ENCODE assay signal across 1 cellular context in the genomic region with DNA sequence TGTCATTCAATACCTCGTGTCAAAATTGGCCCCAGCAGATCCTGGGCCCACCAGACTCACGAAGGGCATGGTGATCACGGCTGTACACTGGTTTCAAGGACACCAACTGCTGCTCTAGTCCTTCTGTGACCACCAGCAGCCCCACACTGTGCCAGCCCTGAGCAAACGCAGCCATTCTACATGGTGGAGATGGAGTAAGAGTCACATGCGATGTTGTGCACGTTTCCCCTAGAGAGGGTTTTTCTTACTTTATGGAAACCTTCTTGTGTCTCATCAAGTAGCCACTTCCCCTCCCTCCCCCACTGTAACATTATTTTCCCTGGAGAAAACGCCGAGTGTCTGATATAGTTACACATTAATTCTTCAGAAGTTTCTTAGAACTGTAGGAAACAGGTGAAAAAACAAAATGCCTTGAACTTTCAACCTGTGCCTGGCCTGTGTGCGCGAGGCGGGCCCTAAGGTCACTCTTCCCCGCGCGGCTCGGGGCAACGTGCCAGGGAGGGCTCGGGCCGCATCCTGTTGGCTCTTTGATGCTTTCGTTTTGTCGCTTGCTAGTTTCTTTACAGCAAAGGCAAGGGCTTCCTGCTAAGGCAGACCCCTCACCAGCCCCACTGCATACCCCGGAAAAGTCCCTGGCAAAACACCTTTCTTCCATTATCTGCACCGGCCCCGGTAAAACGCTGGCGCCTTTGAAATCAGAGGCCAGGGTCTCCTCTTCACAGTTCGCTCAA.
TF ChIP-seq lines count a peak whose summit lies in the region.

No MANE protein-coding gene starts in this region.

TF ChIP-seq in HepG2, 621 proteins besides CTCF, POLR2A, EP300 and RAD21 (continued from another document and continues in another):
- TF ChIP-seq, protein P1, sequence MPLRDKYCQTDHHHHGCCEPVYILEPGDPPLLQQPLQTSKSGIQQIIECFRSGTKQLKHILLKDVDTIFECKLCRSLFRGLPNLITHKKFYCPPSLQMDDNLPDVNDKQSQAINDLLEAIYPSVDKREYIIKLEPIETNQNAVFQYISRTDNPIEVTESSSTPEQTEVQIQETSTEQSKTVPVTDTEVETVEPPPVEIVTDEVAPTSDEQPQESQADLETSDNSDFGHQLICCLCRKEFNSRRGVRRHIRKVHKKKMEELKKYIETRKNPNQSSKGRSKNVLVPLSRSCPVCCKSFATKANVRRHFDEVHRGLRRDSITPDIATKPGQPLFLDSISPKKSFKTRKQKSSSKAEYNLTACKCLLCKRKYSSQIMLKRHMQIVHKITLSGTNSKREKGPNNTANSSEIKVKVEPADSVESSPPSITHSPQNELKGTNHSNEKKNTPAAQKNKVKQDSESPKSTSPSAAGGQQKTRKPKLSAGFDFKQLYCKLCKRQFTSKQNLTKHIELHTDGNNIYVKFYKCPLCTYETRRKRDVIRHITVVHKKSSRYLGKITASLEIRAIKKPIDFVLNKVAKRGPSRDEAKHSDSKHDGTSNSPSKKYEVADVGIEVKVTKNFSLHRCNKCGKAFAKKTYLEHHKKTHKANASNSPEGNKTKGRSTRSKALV (CRISPR knock-in tag; IDR thresholded peaks at IDR 0.05): 0 out of 2 replicates have a peak, but pooled peaks have one; percentile 26
- TF ChIP-seq, protein P2, sequence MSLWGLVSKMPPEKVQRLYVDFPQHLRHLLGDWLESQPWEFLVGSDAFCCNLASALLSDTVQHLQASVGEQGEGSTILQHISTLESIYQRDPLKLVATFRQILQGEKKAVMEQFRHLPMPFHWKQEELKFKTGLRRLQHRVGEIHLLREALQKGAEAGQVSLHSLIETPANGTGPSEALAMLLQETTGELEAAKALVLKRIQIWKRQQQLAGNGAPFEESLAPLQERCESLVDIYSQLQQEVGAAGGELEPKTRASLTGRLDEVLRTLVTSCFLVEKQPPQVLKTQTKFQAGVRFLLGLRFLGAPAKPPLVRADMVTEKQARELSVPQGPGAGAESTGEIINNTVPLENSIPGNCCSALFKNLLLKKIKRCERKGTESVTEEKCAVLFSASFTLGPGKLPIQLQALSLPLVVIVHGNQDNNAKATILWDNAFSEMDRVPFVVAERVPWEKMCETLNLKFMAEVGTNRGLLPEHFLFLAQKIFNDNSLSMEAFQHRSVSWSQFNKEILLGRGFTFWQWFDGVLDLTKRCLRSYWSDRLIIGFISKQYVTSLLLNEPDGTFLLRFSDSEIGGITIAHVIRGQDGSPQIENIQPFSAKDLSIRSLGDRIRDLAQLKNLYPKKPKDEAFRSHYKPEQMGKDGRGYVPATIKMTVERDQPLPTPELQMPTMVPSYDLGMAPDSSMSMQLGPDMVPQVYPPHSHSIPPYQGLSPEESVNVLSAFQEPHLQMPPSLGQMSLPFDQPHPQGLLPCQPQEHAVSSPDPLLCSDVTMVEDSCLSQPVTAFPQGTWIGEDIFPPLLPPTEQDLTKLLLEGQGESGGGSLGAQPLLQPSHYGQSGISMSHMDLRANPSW (CRISPR knock-in tag; IDR thresholded peaks at IDR 0.05; ENCODE audit: borderline replicate concordance): 0 out of 2 replicates have a peak, but pooled peaks have one; percentile 56
- 0 out of 2 replicates have a peak, but pooled peaks have one; percentile 47 for TF ChIP-seq MEIS1 (CRISPR knock-in tag; IDR thresholded peaks at IDR 0.05; ENCODE audit: borderline replicate concordance)
- peak; percentile 73; the same call in 1 of the 2 replicates for TF ChIP-seq RXRA (CRISPR knock-in tag; IDR thresholded peaks at IDR 0.05)
- TF ChIP-seq ESRRA (CRISPR knock-in tag; IDR thresholded peaks at IDR 0.05; ENCODE audit: low read depth): peak; percentile 59; the same call in 1 of the 2 replicates
- peak; percentile 58; the same call in 1 of the 2 replicates for TF ChIP-seq SP4 (CRISPR knock-in tag; IDR thresholded peaks at IDR 0.05)
- TF ChIP-seq, protein P3, sequence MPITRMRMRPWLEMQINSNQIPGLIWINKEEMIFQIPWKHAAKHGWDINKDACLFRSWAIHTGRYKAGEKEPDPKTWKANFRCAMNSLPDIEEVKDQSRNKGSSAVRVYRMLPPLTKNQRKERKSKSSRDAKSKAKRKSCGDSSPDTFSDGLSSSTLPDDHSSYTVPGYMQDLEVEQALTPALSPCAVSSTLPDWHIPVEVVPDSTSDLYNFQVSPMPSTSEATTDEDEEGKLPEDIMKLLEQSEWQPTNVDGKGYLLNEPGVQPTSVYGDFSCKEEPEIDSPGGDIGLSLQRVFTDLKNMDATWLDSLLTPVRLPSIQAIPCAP (CRISPR knock-in tag; IDR thresholded peaks at IDR 0.05; ENCODE audit: low read depth): peak; percentile 87; the same call in 1 of the 2 replicates
- TF ChIP-seq STAT5B (CRISPR knock-in tag; IDR thresholded peaks at IDR 0.05): no peak
- TF ChIP-seq, protein P4, sequence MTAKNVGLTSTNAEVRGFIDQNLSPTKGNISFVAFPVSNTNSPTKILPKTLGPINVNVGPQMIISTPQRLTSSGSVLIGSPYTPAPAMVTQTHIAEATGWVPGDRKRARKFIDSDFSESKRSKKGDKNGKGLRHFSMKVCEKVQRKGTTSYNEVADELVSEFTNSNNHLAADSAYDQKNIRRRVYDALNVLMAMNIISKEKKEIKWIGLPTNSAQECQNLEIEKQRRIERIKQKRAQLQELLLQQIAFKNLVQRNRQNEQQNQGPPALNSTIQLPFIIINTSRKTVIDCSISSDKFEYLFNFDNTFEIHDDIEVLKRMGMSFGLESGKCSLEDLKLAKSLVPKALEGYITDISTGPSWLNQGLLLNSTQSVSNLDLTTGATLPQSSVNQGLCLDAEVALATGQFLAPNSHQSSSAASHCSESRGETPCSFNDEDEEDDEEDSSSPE (CRISPR knock-in tag; IDR thresholded peaks at IDR 0.05): peak; percentile 82
- peak; percentile 82 for TF ChIP-seq NR2C2 (CRISPR knock-in tag; IDR thresholded peaks at IDR 0.05; ENCODE audit: borderline replicate concordance)
- peak; percentile 73 for TF ChIP-seq POGZ (CRISPR knock-in tag; IDR thresholded peaks at IDR 0.05)
- TF ChIP-seq, protein P5, sequence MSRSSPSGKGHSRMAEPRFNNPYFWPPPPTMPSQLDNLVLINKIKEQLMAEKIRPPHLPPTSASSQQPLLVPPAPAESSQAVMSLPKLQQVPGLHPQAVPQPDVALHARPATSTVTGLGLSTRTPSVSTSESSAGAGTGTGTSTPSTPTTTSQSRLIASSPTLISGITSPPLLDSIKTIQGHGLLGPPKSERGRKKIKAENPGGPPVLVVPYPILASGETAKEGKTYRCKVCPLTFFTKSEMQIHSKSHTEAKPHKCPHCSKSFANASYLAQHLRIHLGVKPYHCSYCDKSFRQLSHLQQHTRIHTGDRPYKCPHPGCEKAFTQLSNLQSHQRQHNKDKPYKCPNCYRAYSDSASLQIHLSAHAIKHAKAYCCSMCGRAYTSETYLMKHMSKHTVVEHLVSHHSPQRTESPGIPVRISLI (CRISPR knock-in tag; IDR thresholded peaks at IDR 0.05; ENCODE audit: borderline replicate concordance): peak; percentile 83; the same call in 1 of the 2 replicates
- TF ChIP-seq, protein P6, sequence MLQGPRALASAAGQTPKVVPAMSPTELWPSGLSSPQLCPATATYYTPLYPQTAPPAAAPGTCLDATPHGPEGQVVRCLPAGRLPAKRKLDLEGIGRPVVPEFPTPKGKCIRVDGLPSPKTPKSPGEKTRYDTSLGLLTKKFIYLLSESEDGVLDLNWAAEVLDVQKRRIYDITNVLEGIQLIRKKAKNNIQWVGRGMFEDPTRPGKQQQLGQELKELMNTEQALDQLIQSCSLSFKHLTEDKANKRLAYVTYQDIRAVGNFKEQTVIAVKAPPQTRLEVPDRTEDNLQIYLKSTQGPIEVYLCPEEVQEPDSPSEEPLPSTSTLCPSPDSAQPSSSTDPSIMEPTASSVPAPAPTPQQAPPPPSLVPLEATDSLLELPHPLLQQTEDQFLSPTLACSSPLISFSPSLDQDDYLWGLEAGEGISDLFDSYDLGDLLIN (CRISPR knock-in tag; IDR thresholded peaks at IDR 0.05; ENCODE audit: borderline replicate concordance): peak; percentile 76; the same call in 1 of the 2 replicates
- TF ChIP-seq ZKSCAN5 (CRISPR knock-in tag; IDR thresholded peaks at IDR 0.05): no peak
- TF ChIP-seq MYNN (CRISPR knock-in tag; IDR thresholded peaks at IDR 0.05; ENCODE audit: low read depth): no peak
- TF ChIP-seq HMG20B (CRISPR knock-in tag; conservative IDR thresholded peaks at IDR 0.05): no peak
- TF ChIP-seq TBX2 (CRISPR knock-in tag; IDR thresholded peaks at IDR 0.05; ENCODE audit: borderline replicate concordance): peak; percentile 40; the same call in 1 of the 2 replicates
- TF ChIP-seq ISL2 (CRISPR knock-in tag; IDR thresholded peaks at IDR 0.05): peak; percentile 55; the same call in 1 of the 2 replicates
- TF ChIP-seq, protein P7, sequence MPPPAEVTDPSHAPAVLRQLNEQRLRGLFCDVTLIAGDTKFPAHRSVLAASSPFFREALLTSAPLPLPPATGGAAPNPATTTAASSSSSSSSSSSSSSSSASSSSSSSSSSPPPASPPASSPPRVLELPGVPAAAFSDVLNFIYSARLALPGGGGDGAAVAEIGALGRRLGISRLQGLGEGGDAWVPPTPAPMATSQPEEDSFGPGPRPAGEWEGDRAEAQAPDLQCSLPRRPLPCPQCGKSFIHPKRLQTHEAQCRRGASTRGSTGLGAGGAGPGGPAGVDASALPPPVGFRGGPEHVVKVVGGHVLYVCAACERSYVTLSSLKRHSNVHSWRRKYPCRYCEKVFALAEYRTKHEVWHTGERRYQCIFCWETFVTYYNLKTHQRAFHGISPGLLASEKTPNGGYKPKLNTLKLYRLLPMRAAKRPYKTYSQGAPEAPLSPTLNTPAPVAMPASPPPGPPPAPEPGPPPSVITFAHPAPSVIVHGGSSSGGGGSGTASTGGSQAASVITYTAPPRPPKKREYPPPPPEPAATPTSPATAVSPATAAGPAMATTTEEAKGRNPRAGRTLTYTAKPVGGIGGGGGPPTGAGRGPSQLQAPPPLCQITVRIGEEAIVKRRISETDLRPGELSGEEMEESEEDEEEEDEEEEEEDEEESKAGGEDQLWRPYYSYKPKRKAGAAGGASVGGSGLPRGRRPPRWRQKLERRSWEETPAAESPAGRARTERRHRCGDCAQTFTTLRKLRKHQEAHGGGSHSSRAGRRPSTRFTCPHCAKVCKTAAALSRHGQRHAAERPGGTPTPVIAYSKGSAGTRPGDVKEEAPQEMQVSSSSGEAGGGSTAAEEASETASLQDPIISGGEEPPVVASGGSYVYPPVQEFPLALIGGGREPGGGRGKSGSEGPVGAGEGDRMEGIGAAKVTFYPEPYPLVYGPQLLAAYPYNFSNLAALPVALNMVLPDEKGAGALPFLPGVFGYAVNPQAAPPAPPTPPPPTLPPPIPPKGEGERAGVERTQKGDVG (CRISPR knock-in tag; IDR thresholded peaks at IDR 0.05; ENCODE audit: borderline replicate concordance): peak; percentile 80; the same call in 1 of the 2 replicates
- peak; percentile 2; the same call in 1 of the 2 replicates for TF ChIP-seq STAG1 (CRISPR knock-in tag; IDR thresholded peaks at IDR 0.05)
- TF ChIP-seq RBFOX2 (IDR thresholded peaks at IDR 0.05; ENCODE audit: low read depth, low read length): peak; percentile 34; the same call in 1 of the 2 replicates
- peak; percentile 84 for TF ChIP-seq NR2F2 (IDR thresholded peaks at IDR 0.05; ENCODE audit: borderline replicate concordance, low read depth)
- TF ChIP-seq MTA1 (CRISPR knock-in tag; IDR thresholded peaks at IDR 0.05; ENCODE audit: borderline replicate concordance): peak; percentile 95
- TF ChIP-seq ZSCAN29 (CRISPR knock-in tag; conservative IDR thresholded peaks at IDR 0.05): peak; percentile 75
- TF ChIP-seq, protein P8, sequence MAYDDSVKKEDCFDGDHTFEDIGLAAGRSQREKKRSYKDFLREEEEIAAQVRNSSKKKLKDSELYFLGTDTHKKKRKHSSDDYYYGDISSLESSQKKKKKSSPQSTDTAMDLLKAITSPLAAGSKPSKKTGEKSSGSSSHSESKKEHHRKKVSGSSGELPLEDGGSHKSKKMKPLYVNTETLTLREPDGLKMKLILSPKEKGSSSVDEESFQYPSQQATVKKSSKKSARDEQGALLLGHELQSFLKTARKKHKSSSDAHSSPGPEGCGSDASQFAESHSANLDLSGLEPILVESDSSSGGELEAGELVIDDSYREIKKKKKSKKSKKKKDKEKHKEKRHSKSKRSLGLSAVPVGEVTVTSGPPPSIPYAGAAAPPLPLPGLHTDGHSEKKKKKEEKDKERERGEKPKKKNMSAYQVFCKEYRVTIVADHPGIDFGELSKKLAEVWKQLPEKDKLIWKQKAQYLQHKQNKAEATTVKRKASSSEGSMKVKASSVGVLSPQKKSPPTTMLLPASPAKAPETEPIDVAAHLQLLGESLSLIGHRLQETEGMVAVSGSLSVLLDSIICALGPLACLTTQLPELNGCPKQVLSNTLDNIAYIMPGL (CRISPR knock-in tag; IDR thresholded peaks at IDR 0.05; ENCODE audit: borderline replicate concordance in 1 of 2, low read depth in 1 of 2): peak in 1 of 2 experiments; percentile 29; a peak in 1 of 4 replicates
- TF ChIP-seq, protein P9, sequence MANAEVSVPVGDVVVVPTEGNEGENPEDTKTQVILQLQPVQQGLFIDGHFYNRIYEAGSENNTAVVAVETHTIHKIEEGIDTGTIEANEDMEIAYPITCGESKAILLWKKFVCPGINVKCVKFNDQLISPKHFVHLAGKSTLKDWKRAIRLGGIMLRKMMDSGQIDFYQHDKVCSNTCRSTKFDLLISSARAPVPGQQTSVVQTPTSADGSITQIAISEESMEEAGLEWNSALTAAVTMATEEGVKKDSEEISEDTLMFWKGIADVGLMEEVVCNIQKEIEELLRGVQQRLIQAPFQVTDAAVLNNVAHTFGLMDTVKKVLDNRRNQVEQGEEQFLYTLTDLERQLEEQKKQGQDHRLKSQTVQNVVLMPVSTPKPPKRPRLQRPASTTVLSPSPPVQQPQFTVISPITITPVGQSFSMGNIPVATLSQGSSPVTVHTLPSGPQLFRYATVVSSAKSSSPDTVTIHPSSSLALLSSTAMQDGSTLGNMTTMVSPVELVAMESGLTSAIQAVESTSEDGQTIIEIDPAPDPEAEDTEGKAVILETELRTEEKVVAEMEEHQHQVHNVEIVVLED (CRISPR knock-in tag; IDR thresholded peaks at IDR 0.05; ENCODE audit: borderline replicate concordance): peak; percentile 19; the same call in 1 of the 2 replicates
- TF ChIP-seq SALL2 (CRISPR knock-in tag; IDR thresholded peaks at IDR 0.05): no peak
- TF ChIP-seq, protein P10, sequence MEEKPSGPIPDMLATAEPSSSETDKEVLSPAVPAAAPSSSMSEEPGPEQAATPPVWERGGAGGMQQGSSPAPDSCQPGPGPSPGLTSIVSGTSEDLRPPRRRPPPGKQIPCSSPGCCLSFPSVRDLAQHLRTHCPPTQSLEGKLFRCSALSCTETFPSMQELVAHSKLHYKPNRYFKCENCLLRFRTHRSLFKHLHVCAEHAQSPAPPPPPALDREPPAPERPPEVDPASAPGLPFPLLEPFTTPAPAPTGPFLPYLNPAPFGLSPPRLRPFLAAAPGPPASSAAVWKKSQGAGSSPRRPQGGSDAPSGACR (CRISPR knock-in tag; IDR thresholded peaks at IDR 0.05): peak; percentile 52; the same call in 1 of the 2 replicates
- 0 out of 2 replicates have a peak, but pooled peaks have one; percentile 45 for TF ChIP-seq MIER3 (CRISPR knock-in tag; IDR thresholded peaks at IDR 0.05; ENCODE audit: borderline replicate concordance)
- no peak for TF ChIP-seq KLF6 (CRISPR knock-in tag; IDR thresholded peaks at IDR 0.05)
- TF ChIP-seq GABPB1 (CRISPR knock-in tag; IDR thresholded peaks at IDR 0.05): peak; percentile 57
- peak; percentile 16 for TF ChIP-seq IKZF4 (CRISPR knock-in tag; IDR thresholded peaks at IDR 0.05; ENCODE audit: borderline replicate concordance, low read depth, not compliant biosample characterization)
